Comparison of ENCODE assay signal across 7 cellular contexts in genomic region chr7:104499975-104500374, GRCh38.
"Had no signal": no experiment of that assay in that cellular context is flagged by ENCODE, and none has a peak within 500 bp of the region (broad histone marks: within the 10 kb centered on the region; RNA-seq: fewer than 3 reads in every experiment).

No MANE protein-coding gene starts in this region.

- H3K4me1 ChIP-seq: HAP-1 had no signal

- H3K9ac ChIP-seq: GM23248 had no signal

- H3K9me3 ChIP-seq: HAP-1 had no signal

- ATAC-seq: HCT116 had no signal

- DNase-seq: GM23248, GOT3, H7, KG1 had no signal

- H3K4me3 ChIP-seq: GM23248, HAP-1 had no signal

- H3K27ac ChIP-seq: GM23248 had no signal

- H3K36me3 ChIP-seq: HAP-1 had no signal

- FAIRE-seq: HTR-8/SVneo had no signal

- H2AFZ ChIP-seq: GM23248 had no signal
